ENCODE assay signal across 13 cellular contexts in genomic region chr1:86082183-86082582, GRCh38.
DNase-seq lines count a peak whose midpoint lies in the region; ATAC-seq and TF ChIP-seq lines count a peak whose summit lies in the region.
"Had no signal": no experiment of that assay in that cellular context is flagged by ENCODE, and none has a peak within 500 bp of the region (broad histone marks: within the 10 kb centered on the region; RNA-seq: fewer than 3 reads in every experiment).

No MANE protein-coding gene starts in this region.

- DNase-seq in SKM-1 treated with dmso at 0.1 percent for 144 hours (lab: John Stamatoyannopoulos, UW; ENCODE audit: unreplicated experiment) = peak; percentile 10
- no peak for DNase-seq in SKM-1 (lab: John Stamatoyannopoulos, UW; ENCODE audit: unreplicated experiment)
- DNase-seq in progenitor cell of endocrine pancreas (ENCODE audit: low spot score, unreplicated experiment) = no peak
- DNase-seq in activated T-helper 2 cell treated with anti-CD3 and anti-CD28 coated beads, Interferon-gamma antibody, Interleukin-2, Interleukin-4, amounts not matched to agents 10 μg/mL and 5 μg/mL and 100 μg/mL, durations not matched to agents 14 hours and 24 hours and 36 hours (ENCODE audit: low spot score) = no peak
- no peak for DNase-seq in omental fat pad (ENCODE audit: low spot score)
- DNase-seq: cortex of kidney; GDM1; stimulated activated CD4-positive, alpha-beta T cell treated with anti-CD3 and anti-CD28 coated beads, Interleukin-12 subunit alpha, Interleukin-12 subunit beta, amount 100 ng/mL, for 4 hours; stimulated activated naive CD4-positive, alpha-beta T cell had no signal

- H3K4me3 Mint-ChIP-seq in progenitor cell of endocrine pancreas (ENCODE audit: low read depth) = no peak overlapping the region
- H3K4me3 Mint-ChIP-seq in activated T-helper 2 cell treated with anti-CD3 and anti-CD28 coated beads, Interferon-gamma antibody, Interleukin-2, Interleukin-4, amounts not matched to agents 10 μg/mL and 5 μg/mL and 100 μg/mL, durations not matched to agents 14 hours and 24 hours and 36 hours (ENCODE audit: low read depth) = no peak overlapping the region

- H3K27ac Mint-ChIP-seq in progenitor cell of endocrine pancreas = no peak overlapping the region
- no peak overlapping the region for H3K27ac Mint-ChIP-seq in activated T-helper 2 cell treated with anti-CD3 and anti-CD28 coated beads, Interferon-gamma antibody, Interleukin-2, Interleukin-4, amounts not matched to agents 10 μg/mL and 5 μg/mL and 100 μg/mL, durations not matched to agents 14 hours and 24 hours and 36 hours

- peak; percentile 39 for TF ChIP-seq CTCF in VCaP (conservative IDR thresholded peaks at IDR 0.05)
- TF ChIP-seq CTCF in progenitor cell of endocrine pancreas (IDR thresholded peaks at IDR 0.05; ENCODE audit: unreplicated experiment) = peak; percentile 26
- TF ChIP-seq CTCF in omental fat pad (IDR thresholded peaks at IDR 0.05) = no peak

- no peaks in the 10 kb centered on the region for H3K4me1 Mint-ChIP-seq in progenitor cell of endocrine pancreas (ENCODE audit: low read depth)
- no peaks in the 10 kb centered on the region for H3K4me1 Mint-ChIP-seq in activated T-helper 2 cell treated with anti-CD3 and anti-CD28 coated beads, Interferon-gamma antibody, Interleukin-2, Interleukin-4, amounts not matched to agents 10 μg/mL and 5 μg/mL and 100 μg/mL, durations not matched to agents 14 hours and 24 hours and 36 hours (ENCODE audit: low read depth)

- H3K36me3 Mint-ChIP-seq in progenitor cell of endocrine pancreas (ENCODE audit: insufficient read depth) = no peaks in the 10 kb centered on the region
- no peaks in the 10 kb centered on the region for H3K36me3 Mint-ChIP-seq in activated T-helper 2 cell treated with anti-CD3 and anti-CD28 coated beads, Interferon-gamma antibody, Interleukin-2, Interleukin-4, amounts not matched to agents 10 μg/mL and 5 μg/mL and 100 μg/mL, durations not matched to agents 14 hours and 24 hours and 36 hours (ENCODE audit: low read depth)

- peak; percentile 57 for ATAC-seq in HG03378 (IDR thresholded peaks at IDR 0.05; ENCODE audit: unreplicated experiment)
- no peak for ATAC-seq in omental fat pad (ENCODE audit: low FRiP score)
- ATAC-seq in HG03025 (IDR thresholded peaks at IDR 0.05; ENCODE audit: low FRiP score, unreplicated experiment) = no peak

- H3K9me3 Mint-ChIP-seq in progenitor cell of endocrine pancreas (ENCODE audit: low read depth) = peaks cover 8% of the 10 kb centered on the region
- no peaks in the 10 kb centered on the region for H3K9me3 Mint-ChIP-seq in activated T-helper 2 cell treated with anti-CD3 and anti-CD28 coated beads, Interferon-gamma antibody, Interleukin-2, Interleukin-4, amounts not matched to agents 10 μg/mL and 5 μg/mL and 100 μg/mL, durations not matched to agents 14 hours and 24 hours and 36 hours

- H3K27me3 Mint-ChIP-seq in progenitor cell of endocrine pancreas = peaks cover 3% of the 10 kb centered on the region
- no peaks in the 10 kb centered on the region for H3K27me3 Mint-ChIP-seq in activated T-helper 2 cell treated with anti-CD3 and anti-CD28 coated beads, Interferon-gamma antibody, Interleukin-2, Interleukin-4, amounts not matched to agents 10 μg/mL and 5 μg/mL and 100 μg/mL, durations not matched to agents 14 hours and 24 hours and 36 hours (ENCODE audit: low read depth)

- no peak overlapping the region for H3K27ac ChIP-seq in VCaP
- H3K27ac ChIP-seq: hepatocyte had no signal

- intact Hi-C loops in activated T-helper 2 cell treated with anti-CD3 and anti-CD28 coated beads, Interferon-gamma antibody, Interleukin-2, Interleukin-4, amounts not matched to agents 10 μg/mL and 5 μg/mL and 100 μg/mL, durations not matched to agents 14 hours and 24 hours and 36 hours (cut with micrococcal nuclease) = no loop called here

Comparison
In these comparisons a context has a peak if more than half of its experiments do, and no peak if none do; other contexts are left out.
1. CTCF ChIP-seq: peak in VCaP (single experiment) and progenitor cell of endocrine pancreas (single experiment); none in omental fat pad (0 of 3).